1 cellular context compared by ENCODE assay signal in the genomic region with DNA sequence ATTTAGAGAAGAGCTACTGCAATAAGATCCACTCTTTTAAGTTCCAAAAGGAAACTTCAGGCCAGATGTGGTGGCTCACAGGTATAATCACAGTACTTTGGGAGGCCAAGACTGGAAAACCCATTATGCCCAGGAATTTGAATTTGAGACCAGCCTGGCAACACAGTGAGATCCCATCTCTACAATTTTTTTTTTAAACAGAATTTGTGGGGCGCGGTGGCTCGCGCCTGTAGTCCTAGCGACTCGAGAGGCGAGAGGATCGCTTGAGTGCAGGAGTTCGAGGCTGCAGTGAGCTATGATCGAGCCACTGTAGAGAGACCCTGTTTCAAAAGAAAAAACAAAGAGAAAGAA.
TF ChIP-seq lines count a peak whose summit lies in the region.

No MANE protein-coding gene starts in this region.

TF ChIP-seq in WTC11, 78 proteins besides CTCF, POLR2A, EP300 and RAD21 (continued from another document):
- TF ChIP-seq, protein P1, sequence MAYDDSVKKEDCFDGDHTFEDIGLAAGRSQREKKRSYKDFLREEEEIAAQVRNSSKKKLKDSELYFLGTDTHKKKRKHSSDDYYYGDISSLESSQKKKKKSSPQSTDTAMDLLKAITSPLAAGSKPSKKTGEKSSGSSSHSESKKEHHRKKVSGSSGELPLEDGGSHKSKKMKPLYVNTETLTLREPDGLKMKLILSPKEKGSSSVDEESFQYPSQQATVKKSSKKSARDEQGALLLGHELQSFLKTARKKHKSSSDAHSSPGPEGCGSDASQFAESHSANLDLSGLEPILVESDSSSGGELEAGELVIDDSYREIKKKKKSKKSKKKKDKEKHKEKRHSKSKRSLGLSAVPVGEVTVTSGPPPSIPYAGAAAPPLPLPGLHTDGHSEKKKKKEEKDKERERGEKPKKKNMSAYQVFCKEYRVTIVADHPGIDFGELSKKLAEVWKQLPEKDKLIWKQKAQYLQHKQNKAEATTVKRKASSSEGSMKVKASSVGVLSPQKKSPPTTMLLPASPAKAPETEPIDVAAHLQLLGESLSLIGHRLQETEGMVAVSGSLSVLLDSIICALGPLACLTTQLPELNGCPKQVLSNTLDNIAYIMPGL (CRISPR knock-in tag; IDR thresholded peaks at IDR 0.05) = no peak
- TF ChIP-seq SMAD3 (CRISPR knock-in tag; IDR thresholded peaks at IDR 0.05; ENCODE audit: borderline replicate concordance) = no peak
- TF ChIP-seq FOXJ3 (CRISPR knock-in tag; IDR thresholded peaks at IDR 0.05; ENCODE audit: borderline replicate concordance) = no peak
- no peak for TF ChIP-seq NR3C1 (CRISPR knock-in tag; conservative IDR thresholded peaks at IDR 0.05; ENCODE audit: low read depth)
